1 cellular context compared by ENCODE assay signal in genomic region chr12:64222011-64222765, GRCh38.
TF ChIP-seq lines count a peak whose summit lies in the region.

TSS of gene KICS2 (minus strand) at chr12:64222296. CDS start at chr12:64222237, 59 bp downstream.

TF ChIP-seq in K562, 482 proteins besides CTCF, POLR2A, EP300 and RAD21 (continued from another document and continues in another):
- TF ChIP-seq ZNF316 (IDR thresholded peaks at IDR 0.05) (no peak), XRCC3 (IDR thresholded peaks at IDR 0.05) (no peak), SNIP1 (IDR thresholded peaks at IDR 0.05; ENCODE audit: low read depth) (no peak), RBM15 (IDR thresholded peaks at IDR 0.05; ENCODE audit: insufficient read depth, low read length) (no peak), ZNF239 (CRISPR knock-in tag; IDR thresholded peaks at IDR 0.05) (no peak), LCOR (CRISPR knock-in tag; IDR thresholded peaks at IDR 0.05) (peak; percentile 82), PHF20 (IDR thresholded peaks at IDR 0.05; ENCODE audit: partially characterized antibody) (no peak), ZNF347 (CRISPR knock-in tag; IDR thresholded peaks at IDR 0.05; ENCODE audit: low read depth) (no peak), ILK (tag; IDR thresholded peaks at IDR 0.05; ENCODE audit: borderline replicate concordance, low read depth) (no peak), TSHZ1 (CRISPR knock-in tag; IDR thresholded peaks at IDR 0.05) (no peak), NR1H2 (CRISPR knock-in tag; IDR thresholded peaks at IDR 0.05) (no peak), TAL1 (IDR thresholded peaks at IDR 0.05) (no peak), PHB (CRISPR knock-in tag; IDR thresholded peaks at IDR 0.05) (no peak), E2F3 (CRISPR knock-in tag; IDR thresholded peaks at IDR 0.05) (no peak), ZNF165 (CRISPR knock-in tag; IDR thresholded peaks at IDR 0.05; ENCODE audit: borderline replicate concordance) (no peak), HOXB6 (CRISPR knock-in tag; IDR thresholded peaks at IDR 0.05; ENCODE audit: borderline replicate concordance) (no peak), BCLAF1 (IDR thresholded peaks at IDR 0.05; ENCODE audit: borderline replicate concordance in 1 of 2, control insufficient read depth in 1 of 2, low read depth in 2 of 2, low read length in 1 of 2) (no peak), PRMT5 (CRISPR knock-in tag; IDR thresholded peaks at IDR 0.05) (no peak), PHF21A (IDR thresholded peaks at IDR 0.05; ENCODE audit: borderline replicate concordance, low read depth) (peak; percentile 62; the same call in 1 of the 2 replicates), ZBTB1 (CRISPR knock-in tag; IDR thresholded peaks at IDR 0.05; ENCODE audit: borderline replicate concordance, low read depth) (0 out of 2 replicates have a peak, but pooled peaks have one; percentile 28), SMARCB1 (IDR thresholded peaks at IDR 0.05; ENCODE audit: insufficient read length, low read depth) (no peak), ZNF561 (CRISPR knock-in tag; conservative IDR thresholded peaks at IDR 0.05) (no peak), BCL6 (CRISPR knock-in tag; IDR thresholded peaks at IDR 0.05) (no peak), MLX (CRISPR knock-in tag; conservative IDR thresholded peaks at IDR 0.05) (no peak), REST (CRISPR knock-in tag; IDR thresholded peaks at IDR 0.05; ENCODE audit: low read depth) (no peak), JUN (IDR thresholded peaks at IDR 0.05; ENCODE audit: borderline replicate concordance, low read depth, low read length) (peak; percentile 84; the same call in 1 of the 2 replicates), JUN (CRISPR knock-in tag; IDR thresholded peaks at IDR 0.05; ENCODE audit: borderline replicate concordance) (no peak), MAZ (CRISPR knock-in tag; conservative IDR thresholded peaks at IDR 0.05 in 1 of 2, IDR thresholded peaks at IDR 0.05 in 1 of 2) (peak; percentile 56 to 59; a peak in 3 of 4 replicates), RNF219 (CRISPR knock-in tag; IDR thresholded peaks at IDR 0.05) (no peak), NBN (IDR thresholded peaks at IDR 0.05; ENCODE audit: low read depth) (peak; percentile 98), FOXA1 (IDR thresholded peaks at IDR 0.05; ENCODE audit: borderline replicate concordance) (no peak), TFE3 (CRISPR knock-in tag; IDR thresholded peaks at IDR 0.05) (peak; percentile 32), ZNF780A (CRISPR knock-in tag; IDR thresholded peaks at IDR 0.05) (no peak), CEBPB (tag; IDR thresholded peaks at IDR 0.05) (no peak), ETV6 (IDR thresholded peaks at IDR 0.05; ENCODE audit: borderline replicate concordance in 1 of 2, low read depth in 2 of 2, low read length in 1 of 2) (no peak), ETV6 (CRISPR knock-in tag; IDR thresholded peaks at IDR 0.05; ENCODE audit: borderline replicate concordance) (peak; percentile 72; the same call in 1 of the 2 replicates), FOXK2 (conservative IDR thresholded peaks at IDR 0.05 in 1 of 2, IDR thresholded peaks at IDR 0.05 in 1 of 2; ENCODE audit: low read depth in 2 of 2) (peak in 1 of 2 experiments; percentile 61; a peak in 2 of 4 replicates), CCAR2 (IDR thresholded peaks at IDR 0.05; ENCODE audit: low read depth, low read length) (no peak), ZNF274 (IDR thresholded peaks at IDR 0.05; ENCODE audit: borderline replicate concordance, low read depth, low read length) (no peak), TRIM25 (IDR thresholded peaks at IDR 0.05; ENCODE audit: borderline replicate concordance) (no peak), ZNF133 (CRISPR knock-in tag; IDR thresholded peaks at IDR 0.05) (no peak)
